ENCODE assay signal across 7 cellular contexts in genomic region chr1:110962892-110963665, GRCh38. TPM values are rescaled to one million over a fixed set of nuclear protein-coding genes. Genes with fewer than 3 reads are reported as not detected.
DNase-seq lines count a peak whose midpoint lies in the region; ATAC-seq and TF ChIP-seq lines count a peak whose summit lies in the region.

No MANE protein-coding gene starts in this region.

- peak; percentile 36 for TF ChIP-seq CTCF in chondrocyte (IDR thresholded peaks at IDR 0.05)

- CTCF ChIA-PET in activated CD4-positive, alpha-beta T cell treated with anti-CD3 and anti-CD28 coated beads for 36 hours (lab: Charles Lee): interaction anchor here (1.0 to 1.7 kb wide), 4 partner anchors 83 to 371 kb away, joined by 4 to 8 read pairs (median 4); partner anchors contain the start of gene CD53

- peaks cover 33% of the 10 kb centered on the region for H3K9me3 Mint-ChIP-seq in activated CD4-positive, alpha-beta T cell treated with anti-CD3 and anti-CD28 coated beads for 36 hours (ENCODE audit: low read depth)
- peaks cover 16% of the 10 kb centered on the region for H3K9me3 Mint-ChIP-seq in chondrocyte (ENCODE audit: low read depth)

- H3K27me3 Mint-ChIP-seq in activated CD4-positive, alpha-beta T cell treated with anti-CD3 and anti-CD28 coated beads for 36 hours: peaks cover 2% of the 10 kb centered on the region
- H3K27me3 Mint-ChIP-seq in chondrocyte (ENCODE audit: low read depth): peaks cover 3% of the 10 kb centered on the region

- H3K27ac Mint-ChIP-seq in activated CD4-positive, alpha-beta T cell treated with anti-CD3 and anti-CD28 coated beads for 36 hours: peak overlapping the region; percentile 94
- H3K27ac Mint-ChIP-seq in chondrocyte (ENCODE audit: unreplicated experiment): peak overlapping the region; percentile 94

- DNase-seq in NCI-H226: peak; percentile 66
- DNase-seq in activated CD4-positive, alpha-beta T cell treated with anti-CD3 and anti-CD28 coated beads for 36 hours: peak; percentile 73
- no peak for DNase-seq in chondrocyte (ENCODE audit: low spot score)
- DNase-seq in kidney tubule cell (ENCODE audit: low spot score): peak; percentile 79
- DNase-seq in stimulated activated CD4-positive, alpha-beta T cell treated with anti-CD3 and anti-CD28 coated beads, Interleukin-1b, Interleukin-23, amount 100 ng/mL, for 1 hour (ENCODE audit: low read depth in 2 of 2): peak; percentile 13 to 21

- peak; percentile 8 for ATAC-seq in GM18508 (IDR thresholded peaks at IDR 0.05; ENCODE audit: insufficient read depth, unreplicated experiment)
- ATAC-seq in HG03095 (IDR thresholded peaks at IDR 0.05; ENCODE audit: unreplicated experiment): peak; percentile 32
- ATAC-seq in activated CD4-positive, alpha-beta T cell treated with anti-CD3 and anti-CD28 coated beads for 36 hours: peak; percentile 44

- peaks cover 48% of the 10 kb centered on the region for H3K36me3 Mint-ChIP-seq in activated CD4-positive, alpha-beta T cell treated with anti-CD3 and anti-CD28 coated beads for 36 hours (ENCODE audit: low read depth)
- peaks cover 2% of the 10 kb centered on the region for H3K36me3 Mint-ChIP-seq in chondrocyte (ENCODE audit: low read depth)

- intact Hi-C loops in activated CD4-positive, alpha-beta T cell treated with anti-CD3 and anti-CD28 coated beads for 36 hours (cut with DNase I, micrococcal nuclease): loop anchor here (1.0 to 10.0 kb wide), 11 partner anchors 46 to 1654 kb away; partner anchors contain the start of genes CAPZA1 (in 1 of the 2), CEPT1 (in 1 of the 2), DDX20 (in 1 of the 2) and DRAM2 (in 1 of the 2)

- peak overlapping the region; percentile 78 for H3K4me3 Mint-ChIP-seq in activated CD4-positive, alpha-beta T cell treated with anti-CD3 and anti-CD28 coated beads for 36 hours
- H3K4me3 Mint-ChIP-seq in chondrocyte (ENCODE audit: unreplicated experiment): peak overlapping the region; percentile 72

- POLR2A ChIA-PET in activated CD4-positive, alpha-beta T cell treated with anti-CD3 and anti-CD28 coated beads for 36 hours (lab: Charles Lee): interaction anchor here (0.6 kb wide), 1 partner anchor 51 kb away, joined by 3 read pairs; no protein-coding TSS in a partner anchor

- peaks cover 30% of the 10 kb centered on the region for H3K4me1 Mint-ChIP-seq in activated CD4-positive, alpha-beta T cell treated with anti-CD3 and anti-CD28 coated beads for 36 hours
- peaks cover 26% of the 10 kb centered on the region for H3K4me1 Mint-ChIP-seq in chondrocyte (ENCODE audit: low read depth)

RNA-seq across cellular contexts. Expression of gene LRIF1, which starts 0.6 kb away (rescaled TPM):
- 10 to 100 TPM; 15.1 to 15.4 TPM for total RNA-seq in activated CD4-positive, alpha-beta T cell treated with anti-CD3 and anti-CD28 coated beads for 36 hours
- 9.1 to 10.3 TPM (median 9.5 TPM) in 3 replicates for total RNA-seq in chondrocyte
